Comparison of ENCODE assay signal across 7 cellular contexts in genomic region chr6:134882426-134883038, GRCh38.
A peak's percentile ranks its signal among the peaks of the same experiment; 100 is the strongest.
DNase-seq lines count a peak whose midpoint lies in the region; ATAC-seq, FAIRE-seq and TF ChIP-seq lines count a peak whose summit lies in the region.

No MANE protein-coding gene starts in this region.

- H3K9me3 Mint-ChIP-seq in activated T-cell treated with anti-CD3 and anti-CD28 coated beads, Interleukin-2, amount 50 U/mL, for 72 hours = no peaks in the 10 kb centered on the region

- no peaks in the 10 kb centered on the region for H3K36me3 Mint-ChIP-seq in activated T-cell treated with anti-CD3 and anti-CD28 coated beads, Interleukin-2, amount 50 U/mL, for 72 hours (ENCODE audit: insufficient read depth in 2 of 2)

- H3K27ac ChIP-seq in neutrophil = no peak overlapping the region

- H3K4me1 Mint-ChIP-seq in activated T-cell treated with anti-CD3 and anti-CD28 coated beads, Interleukin-2, amount 50 U/mL, for 72 hours (ENCODE audit: low read depth) = no peaks in the 10 kb centered on the region

- peak; percentile 50 for DNase-seq in NOMO-1 treated with dmso at 0.1 percent for 144 hours (lab: John Stamatoyannopoulos, UW; ENCODE audit: unreplicated experiment)
- DNase-seq in activated T-cell treated with anti-CD3 and anti-CD28 coated beads, Interleukin-2, amount 50 U/mL, for 72 hours = peak; percentile 23 to 59
- peak; percentile 71 for DNase-seq in fibroblast of the conjunctiva (ENCODE audit: low read depth)
- peak; percentile 66 for DNase-seq in urothelium cell line (ENCODE audit: low spot score)

- H3K27me3 Mint-ChIP-seq in activated T-cell treated with anti-CD3 and anti-CD28 coated beads, Interleukin-2, amount 50 U/mL, for 72 hours (ENCODE audit: low read depth) = peaks cover 17% of the 10 kb centered on the region

- no peak overlapping the region for H3K27ac Mint-ChIP-seq in activated T-cell treated with anti-CD3 and anti-CD28 coated beads, Interleukin-2, amount 50 U/mL, for 72 hours

- ATAC-seq in HG03342 (IDR thresholded peaks at IDR 0.05; ENCODE audit: unreplicated experiment) = peak; percentile 65
- ATAC-seq in activated T-cell treated with anti-CD3 and anti-CD28 coated beads, Interleukin-2, amount 50 U/mL, for 72 hours (replicated peaks in 1 of 2) = peak in 1 of 2 donors; percentile 35

- H3K27me3 ChIP-seq in neutrophil = no peaks in the 10 kb centered on the region

- H3K9me3 ChIP-seq in neutrophil = no peaks in the 10 kb centered on the region

- H3K4me3 ChIP-seq in GM12875 (ENCODE audit: low read depth, low read length) (no peak overlapping the region), neutrophil (ENCODE audit: low read depth in 1 of 2, low read length in 1 of 2) (no peak overlapping the region)

- FAIRE-seq in urothelium cell line (lab: Jason Lieb, UNC) = no peak

- H3K4me1 ChIP-seq in neutrophil (ENCODE audit: control insufficient read depth in 1 of 2, insufficient read depth in 1 of 2, low read depth in 1 of 2, low read length in 1 of 2) = no peaks in the 10 kb centered on the region

- TF ChIP-seq CTCF in GM12875 (IDR thresholded peaks at IDR 0.05; ENCODE audit: borderline replicate concordance, insufficient read depth, low read depth, low read length) (peak; percentile 86), neutrophil (IDR thresholded peaks at IDR 0.05) (peak; percentile 38)

- H3K4me3 Mint-ChIP-seq in activated T-cell treated with anti-CD3 and anti-CD28 coated beads, Interleukin-2, amount 50 U/mL, for 72 hours = no peak overlapping the region

- H3K36me3 ChIP-seq in neutrophil = no peaks in the 10 kb centered on the region
